20 cellular contexts compared by ENCODE assay signal in the genomic region with DNA sequence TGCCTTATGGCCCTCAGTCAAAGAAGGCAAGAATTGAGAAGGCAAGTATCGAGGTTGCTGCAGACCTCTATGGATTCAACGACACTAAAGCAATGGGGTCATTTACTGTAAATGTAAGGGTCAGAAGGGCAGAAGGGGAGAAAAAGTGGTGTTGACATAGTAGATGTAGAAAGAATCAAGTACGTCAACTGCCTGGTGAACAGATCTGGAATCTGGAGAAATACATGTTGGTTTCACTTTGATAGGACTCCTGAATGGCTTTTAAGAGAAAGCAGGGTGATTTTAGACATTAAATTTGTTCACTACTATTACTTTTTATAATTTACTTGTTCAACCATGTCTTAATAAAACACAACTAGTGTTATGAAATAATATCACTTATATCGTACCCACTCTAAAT.
"Had no signal": no experiment of that assay in that cellular context is flagged by ENCODE, and none has a peak within 500 bp of the region (broad histone marks: within the 10 kb centered on the region; RNA-seq: fewer than 3 reads in every experiment).

No MANE protein-coding gene starts in this region.

- H2AFZ ChIP-seq: hepatocyte, neural progenitor cell, parathyroid adenoma had no signal

- H3K4me1 ChIP-seq: gastrocnemius medialis, left lung, neural progenitor cell, parathyroid adenoma, right lobe of liver, upper lobe of right lung, uterus had no signal

- H3K27me3 ChIP-seq: dorsolateral prefrontal cortex, gastrocnemius medialis, hepatocyte, left lung, neural progenitor cell, right lobe of liver, transverse colon, upper lobe of right lung, uterus had no signal

- FAIRE-seq: kidney, small intestine had no signal

- H3K9ac ChIP-seq: neural progenitor cell, parathyroid adenoma had no signal

- H3K79me2 ChIP-seq: hepatocyte, parathyroid adenoma had no signal

- H3K36me3 ChIP-seq: gastrocnemius medialis, left lung, neural progenitor cell, right lobe of liver, transverse colon, upper lobe of right lung, uterus had no signal

- H3K4me2 ChIP-seq: hepatocyte, neural progenitor cell had no signal

- H3K9me3 ChIP-seq: gastrocnemius medialis, right lobe of liver, transverse colon, upper lobe of right lung had no signal

- H3K27ac ChIP-seq: dorsolateral prefrontal cortex, gastrocnemius medialis, hepatocyte, left lung, neural progenitor cell, parathyroid adenoma, right lobe of liver, transverse colon, upper lobe of right lung, uterus had no signal

- H3K4me3 ChIP-seq: dorsolateral prefrontal cortex, gastrocnemius medialis, hepatocyte, left lung, mucosa of descending colon, neural progenitor cell, right lobe of liver, transverse colon, upper lobe of right lung, uterus had no signal

- ATAC-seq: gastrocnemius medialis; left lung; mucosa of descending colon; naive thymus-derived CD4-positive, alpha-beta T cell; stimulated activated naive B cell treated with anti-CD40 and anti-IgM and Interleukin-4, amounts not matched to agents 10 μg/mL and 1 μg/mL and 100 μg/mL, for 72 hours; upper lobe of right lung had no signal

- DNase-seq: dorsolateral prefrontal cortex; effector CD4-positive, alpha-beta T cell; gastrocnemius medialis; head of caudate nucleus; kidney; left lung; mesenchymal stem cell; mucosa of descending colon; naive thymus-derived CD4-positive, alpha-beta T cell; right lobe of liver; small intestine; stimulated activated CD4-positive, alpha-beta T cell treated with anti-CD3 and anti-CD28 coated beads, Interleukin-15, amount 100 ng/mL, for 24 hours; stimulated activated CD4-positive, alpha-beta T cell treated with anti-CD3 and anti-CD28 coated beads, Interleukin-2, amount 100 ng/mL, for 48 hours; stimulated activated naive B cell treated with anti-CD40 and anti-IgM and Interleukin-4, amounts not matched to agents 10 μg/mL and 1 μg/mL and 100 μg/mL, for 72 hours; transverse colon; upper lobe of right lung; uterus had no signal
